In the genomic region with DNA sequence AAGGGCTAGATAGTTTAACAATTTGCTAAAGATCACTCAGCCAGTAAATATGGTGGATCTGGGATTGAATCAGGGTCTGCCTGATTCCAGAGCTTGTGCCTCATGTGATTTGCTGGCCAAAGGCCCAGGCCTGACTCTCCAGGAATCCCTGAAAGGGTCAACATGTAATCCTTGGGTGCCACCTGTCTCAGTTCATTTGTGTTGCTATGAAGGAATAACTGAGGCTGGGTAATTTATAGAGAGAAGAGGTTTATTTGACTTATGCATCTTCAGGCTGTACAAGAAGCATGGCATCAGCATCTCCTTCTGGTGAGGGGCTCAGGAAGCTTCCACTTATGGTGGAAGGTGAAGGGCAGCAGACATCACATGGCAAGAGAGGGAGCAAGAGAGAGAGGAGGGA, we compare ENCODE assay signal across 1 cellular context.
TF ChIP-seq lines count a peak whose summit lies in the region.

No MANE protein-coding gene starts in this region.

TF ChIP-seq in K562, 482 proteins besides CTCF, POLR2A, EP300 and RAD21:
- TF ChIP-seq HMG20B (CRISPR knock-in tag; IDR thresholded peaks at IDR 0.05) (no peak), TEAD1 (CRISPR knock-in tag; IDR thresholded peaks at IDR 0.05) (no peak), C11orf30 (IDR thresholded peaks at IDR 0.05; ENCODE audit: low read depth) (no peak), BRD4 (IDR thresholded peaks at IDR 0.05) (no peak), SMAD2 (IDR thresholded peaks at IDR 0.05; ENCODE audit: low read depth, low read length) (no peak)
- TF ChIP-seq, protein P1, sequence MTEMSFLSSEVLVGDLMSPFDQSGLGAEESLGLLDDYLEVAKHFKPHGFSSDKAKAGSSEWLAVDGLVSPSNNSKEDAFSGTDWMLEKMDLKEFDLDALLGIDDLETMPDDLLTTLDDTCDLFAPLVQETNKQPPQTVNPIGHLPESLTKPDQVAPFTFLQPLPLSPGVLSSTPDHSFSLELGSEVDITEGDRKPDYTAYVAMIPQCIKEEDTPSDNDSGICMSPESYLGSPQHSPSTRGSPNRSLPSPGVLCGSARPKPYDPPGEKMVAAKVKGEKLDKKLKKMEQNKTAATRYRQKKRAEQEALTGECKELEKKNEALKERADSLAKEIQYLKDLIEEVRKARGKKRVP (CRISPR knock-in tag; IDR thresholded peaks at IDR 0.05) = no peak
